ENCODE assay signal across 25 cellular contexts in the genomic region with DNA sequence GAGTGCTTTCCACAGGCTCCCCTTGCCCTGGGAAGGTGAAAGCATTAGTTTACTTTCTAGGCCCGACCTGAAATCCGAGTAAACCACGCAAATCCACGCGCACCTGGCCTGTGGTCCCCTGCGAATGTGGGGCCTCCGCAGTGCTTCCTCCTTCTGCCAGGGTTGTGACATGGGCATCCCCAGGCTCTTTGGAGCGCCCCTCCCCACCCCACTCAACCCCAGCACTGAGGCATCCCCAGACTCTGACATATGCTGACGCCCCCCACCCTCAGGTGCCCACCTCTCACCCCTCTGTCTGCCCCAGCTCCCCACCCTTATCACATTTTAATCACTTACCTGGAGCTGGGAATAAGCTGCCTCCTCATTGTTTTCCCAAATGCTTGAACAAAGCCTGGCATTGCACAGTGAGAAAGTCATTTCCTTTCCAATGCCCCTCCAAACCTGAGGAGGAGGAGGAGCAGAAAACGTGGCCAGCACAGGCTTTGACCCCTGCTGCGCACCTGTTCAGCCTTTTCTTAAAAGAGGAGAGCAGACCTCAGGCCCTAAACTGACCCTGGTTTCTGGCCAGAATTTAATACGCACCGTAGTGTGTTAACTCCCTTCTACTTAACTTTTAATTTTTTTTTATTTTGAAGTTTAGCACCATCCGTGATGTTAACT.
DNase-seq lines count a peak whose midpoint lies in the region; ATAC-seq, FAIRE-seq and TF ChIP-seq lines count a peak whose summit lies in the region.
"Had no signal": no experiment of that assay in that cellular context is flagged by ENCODE, and none has a peak within 500 bp of the region (broad histone marks: within the 10 kb centered on the region; RNA-seq: fewer than 3 reads in every experiment).

No MANE protein-coding gene starts in this region.

- H3K27me3 Mint-ChIP-seq in Caco-2 (ENCODE audit: insufficient read depth, unreplicated experiment) (no peaks in the 10 kb centered on the region), osteocyte (ENCODE audit: unreplicated experiment) (peaks cover 44% of the 10 kb centered on the region)

- H3K4me1 Mint-ChIP-seq in Caco-2 (ENCODE audit: low read depth, unreplicated experiment), result peaks cover 55% of the 10 kb centered on the region
- peaks cover 3% of the 10 kb centered on the region for H3K4me1 Mint-ChIP-seq in osteocyte (ENCODE audit: unreplicated experiment)

- H3K9me3 Mint-ChIP-seq in Caco-2 (ENCODE audit: unreplicated experiment), result peaks cover 26% of the 10 kb centered on the region
- H3K9me3 Mint-ChIP-seq in osteocyte (ENCODE audit: unreplicated experiment), result no peaks in the 10 kb centered on the region

- no peaks in the 10 kb centered on the region for H3K36me3 ChIP-seq in Caco-2 (ENCODE audit: control insufficient read depth, insufficient read depth, low read length)
- no peaks in the 10 kb centered on the region for H3K36me3 ChIP-seq in NT2/D1 (ENCODE audit: insufficient read depth, insufficient read length, low read length)
- H3K36me3 ChIP-seq in pancreas, result no peaks in the 10 kb centered on the region
- H3K36me3 ChIP-seq: ovary, tibial nerve had no signal

- peak overlapping the region; percentile 83 for H3K4me3 ChIP-seq in Caco-2 (ENCODE audit: low read depth, low read length)
- peak overlapping the region; percentile 8 for H3K4me3 ChIP-seq in NT2/D1 (ENCODE audit: insufficient read length, low read depth)
- H3K4me3 ChIP-seq in pancreas, result no peak overlapping the region

- H3K9ac ChIP-seq in NT2/D1 (ENCODE audit: insufficient read length, low read depth), result peak overlapping the region; percentile 61

- H3K27ac Mint-ChIP-seq in Caco-2 (ENCODE audit: unreplicated experiment), result peak overlapping the region; percentile 93
- no peak overlapping the region for H3K27ac Mint-ChIP-seq in osteocyte (ENCODE audit: unreplicated experiment)
- H3K27ac Mint-ChIP-seq: CD14-positive monocyte had no signal

- H3K9me3 ChIP-seq in Caco-2 (peaks cover 20% of the 10 kb centered on the region), NT2/D1 (ENCODE audit: insufficient read depth, low read length) (peaks cover 8% of the 10 kb centered on the region), pancreas (no peaks in the 10 kb centered on the region)
- H3K9me3 ChIP-seq: ovary had no signal

- POLR2A ChIA-PET in Caco-2 (lab: Charles Lee), result no interaction called here

- CTCF ChIA-PET in Caco-2 (lab: Charles Lee), result interaction anchor here (0.5 to 1.4 kb wide), 2 partner anchors 83 to 495 kb away, joined by 3 to 5 read pairs; no protein-coding TSS in a partner anchor

- H3K27me3 ChIP-seq in Caco-2 (replicated peaks; ENCODE audit: control insufficient read depth, insufficient read depth, low read length) (no peaks in the 10 kb centered on the region), NT2/D1 (ENCODE audit: insufficient read depth, insufficient read length) (peaks cover 53% of the 10 kb centered on the region), pancreas (peaks cover 0 to 9% (median 0%) of the 10 kb centered on the region in 4 donors)
- H3K27me3 ChIP-seq: ovary had no signal

- peak overlapping the region; percentile 42 to 63 (median 50) for H3K27ac ChIP-seq in pancreas
- H3K27ac ChIP-seq: ovary, tibial nerve had no signal

- WGBS in pancreas, 2 donors, result 53 to 58% methylated on average over 13 to 14 of the region's 14 CpGs

- H3K4me1 ChIP-seq in Caco-2, result peaks cover 62% of the 10 kb centered on the region
- peaks cover 4% of the 10 kb centered on the region for H3K4me1 ChIP-seq in NT2/D1 (ENCODE audit: insufficient read depth, insufficient read length)
- H3K4me1 ChIP-seq in pancreas, result peaks cover 0 to 5% (median 0%) of the 10 kb centered on the region in 3 donors

- ATAC-seq in pancreas, result peak; percentile 6 to 25 (median 9)
- no peak for ATAC-seq in Right ventricle myocardium inferior

- no peak for FAIRE-seq in pancreas (lab: Jason Lieb, UNC)
- FAIRE-seq: GM12891, HTR-8/SVneo had no signal

- TF ChIP-seq CTCF in Caco-2 (IDR thresholded peaks at IDR 0.05; ENCODE audit: insufficient read depth in 1 of 2, low read depth in 1 of 2, low read length in 1 of 2, severe bottlenecking in 1 of 2, unreplicated experiment in 1 of 2) (no peak), pancreas (IDR thresholded peaks at IDR 0.05) (no peak), osteocyte (IDR thresholded peaks at IDR 0.05) (no peak)

- H3K36me3 Mint-ChIP-seq in Caco-2 (ENCODE audit: insufficient read depth, unreplicated experiment) (peaks cover 46% of the 10 kb centered on the region), osteocyte (ENCODE audit: unreplicated experiment) (no peaks in the 10 kb centered on the region)
- H3K36me3 Mint-ChIP-seq: CD14-positive monocyte had no signal

- DNase-seq in Caco-2, result no peak
- DNase-seq in NT2/D1 (ENCODE audit: low read depth, low spot score), result no peak
- peak; percentile 49 for DNase-seq in islet precursor cell
- DNase-seq in pancreas, result peak in 2 of 6 donors; percentile 12 to 22
- no peak for DNase-seq in osteocyte (ENCODE audit: extremely low spot score, unreplicated experiment)
- no peak for DNase-seq in Right ventricle myocardium inferior (ENCODE audit: missing footprints)
- DNase-seq in DMS153 (lab: John Stamatoyannopoulos, UW), result no peak
- DNase-seq in activated naive CD4-positive, alpha-beta T cell treated with Interleukin-2 at 50 U/mL for 16 hours, result no peak
- DNase-seq: activated CD4-positive, alpha-beta T cell treated with anti-CD3 and anti-CD28 coated beads, Interleukin-2, amount 50 U/mL, for 4 hours; activated gamma-delta T cell treated with Interleukin-2 at 50 U/mL for 16 hours; activated T-cell treated with anti-CD3 and anti-CD28 coated beads for 4 hours; amniotic stem cell; left cardiac atrium; NCI-H1105; NCI-H2081 treated with DMSO at 0.1 percent for 48 hours; NCI-H526 treated with DMSO at 0.1 percent for 48 hours; PC-3; stimulated activated CD4-positive, alpha-beta T cell treated with anti-CD3 and anti-CD28 coated beads, Interleukin-1b, Interleukin-23, amount 100 ng/mL, for 48 hours; stimulated activated naive CD4-positive, alpha-beta T cell treated with Interleukin-2 at 50 U/mL for 16 hours; T-helper 1 cell had no signal

- H3K4me3 Mint-ChIP-seq in Caco-2 (ENCODE audit: unreplicated experiment) (peak overlapping the region; percentile 82), osteocyte (ENCODE audit: unreplicated experiment) (no peak overlapping the region)

- BruUV-seq in Caco-2 (replicated peaks; lab: Mats Ljungman, UMichigan), result no TSS peak

- intact Hi-C loops in Caco-2 (cut with micrococcal nuclease; ENCODE audit: unreplicated experiment), result loop anchor here (1.0 to 5.0 kb wide), 5 partner anchors 97 to 532 kb away; no protein-coding TSS in a partner anchor
- intact Hi-C loops in pancreas (cut with DNase I), result no loop called here
- intact Hi-C loops in Right ventricle myocardium inferior (cut with DNase I), result no loop called here

Comparison
In these comparisons a context has a peak if more than half of its experiments do, and no peak if none do; other contexts are left out.
1. H3K4me3 ChIP-seq: peak in Caco-2 (single experiment) and NT2/D1 (single experiment); none in pancreas (0 of 4).